Comparison of ENCODE assay signal across 1 cellular context in genomic region chr2:99559075-99559662, GRCh38.
TF ChIP-seq lines count a peak whose summit lies in the region.

No MANE protein-coding gene starts in this region.

TF ChIP-seq in HepG2, 621 proteins besides CTCF, POLR2A, EP300 and RAD21 (continued from another document):
- TF ChIP-seq ZNF513 (CRISPR knock-in tag; conservative IDR thresholded peaks at IDR 0.05), result no peak
- TF ChIP-seq THAP8 (CRISPR knock-in tag; IDR thresholded peaks at IDR 0.05; ENCODE audit: borderline replicate concordance), result no peak
- no peak for TF ChIP-seq ZNF383 (CRISPR knock-in tag; IDR thresholded peaks at IDR 0.05; ENCODE audit: borderline replicate concordance)
- no peak for TF ChIP-seq ZNF597 (CRISPR knock-in tag; IDR thresholded peaks at IDR 0.05)
